15 cellular contexts compared by ENCODE assay signal in the genomic region with DNA sequence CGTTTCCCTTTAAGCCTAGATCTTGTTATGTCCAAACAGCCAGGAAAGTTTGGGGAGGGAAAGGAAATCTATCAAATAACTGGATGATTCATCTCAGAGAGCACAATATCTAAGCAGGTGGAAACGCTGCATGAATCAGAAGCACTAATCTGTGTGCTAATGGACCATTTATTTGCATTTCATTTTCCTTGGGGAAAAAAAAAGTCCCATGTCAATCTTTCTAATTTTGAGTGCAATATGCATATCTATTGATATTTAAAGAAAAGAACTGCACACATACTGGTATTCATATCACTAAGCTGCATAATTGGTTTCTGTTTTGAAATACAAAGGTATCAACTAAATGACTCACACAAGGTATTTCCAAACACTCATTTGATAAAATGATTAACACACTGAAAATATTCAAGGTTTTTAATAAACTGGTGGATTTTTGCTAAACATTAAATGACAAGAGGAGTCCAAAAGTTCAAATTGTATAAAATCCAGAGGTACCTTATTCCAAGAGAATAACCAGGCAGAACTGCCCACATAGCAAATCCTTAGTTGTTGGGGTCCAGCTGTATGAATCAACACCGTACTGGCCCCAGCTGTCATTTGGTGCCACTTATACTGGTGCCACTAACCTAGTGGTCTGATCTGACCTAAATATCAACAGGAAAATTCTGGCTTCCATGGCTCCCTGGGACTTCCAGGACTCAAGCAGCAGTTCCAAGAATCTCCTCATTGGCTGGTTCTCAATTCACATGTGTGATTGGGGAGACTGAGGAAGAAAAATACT.
DNase-seq lines count a peak whose midpoint lies in the region; ATAC-seq and TF ChIP-seq lines count a peak whose summit lies in the region.
"Had no signal": no experiment of that assay in that cellular context is flagged by ENCODE, and none has a peak within 500 bp of the region (broad histone marks: within the 10 kb centered on the region; RNA-seq: fewer than 3 reads in every experiment).

No MANE protein-coding gene starts in this region.

- no peak overlapping the region for H3K4me2 ChIP-seq in neural progenitor cell

- H3K9ac ChIP-seq in neural progenitor cell: no peak overlapping the region

- POLR2A ChIA-PET in RWPE1 (lab: Yijun Ruan, JAX; ENCODE audit: low non-redundant PET): no interaction called here

- no peaks in the 10 kb centered on the region for H3K9me3 ChIP-seq in neural progenitor cell (ENCODE audit: low read depth)

- H3K4me1 ChIP-seq in neural progenitor cell: no peaks in the 10 kb centered on the region
- H3K4me1 ChIP-seq: Caco-2 had no signal

- intact Hi-C loops in activated naive CD4-positive, alpha-beta T cell treated with anti-CD3 and anti-CD28 coated beads for 36 hours (cut with micrococcal nuclease): loop anchor here (1.0 to 2.0 kb wide), 5 partner anchors 33 to 633 kb away; no protein-coding TSS in a partner anchor

- peak overlapping the region; percentile 83 for H3K27ac Mint-ChIP-seq in activated naive CD4-positive, alpha-beta T cell treated with anti-CD3 and anti-CD28 coated beads, Interleukin-2, amount 50 U/mL, for 24 hours
- no peak overlapping the region for H3K27ac Mint-ChIP-seq in activated naive CD4-positive, alpha-beta T cell treated with anti-CD3 and anti-CD28 coated beads for 36 hours
- H3K27ac Mint-ChIP-seq in stimulated activated effector memory CD8-positive, alpha-beta T cell treated with anti-CD3 and anti-CD28 coated beads, Interleukin-12 subunit alpha, Interleukin-12 subunit beta, amount 100 ng/mL, for 72 hours: no peak overlapping the region
- H3K27ac Mint-ChIP-seq in neural progenitor cell: no peak overlapping the region
- H3K27ac Mint-ChIP-seq: memory B cell; natural killer cell; T-helper 1 cell treated with Interleukin-12 subunit alpha and Interleukin-12 subunit beta and Interleukin-4 antibody, amounts not matched to agents 30 μg/mL and 1 μg/mL, for 36 hours had no signal

- no peaks in the 10 kb centered on the region for H3K27me3 Mint-ChIP-seq in activated naive CD4-positive, alpha-beta T cell treated with anti-CD3 and anti-CD28 coated beads, Interleukin-2, amount 50 U/mL, for 24 hours
- no peaks in the 10 kb centered on the region for H3K27me3 Mint-ChIP-seq in activated naive CD4-positive, alpha-beta T cell treated with anti-CD3 and anti-CD28 coated beads for 36 hours (ENCODE audit: low read depth)
- H3K27me3 Mint-ChIP-seq in neural progenitor cell (ENCODE audit: insufficient read depth, low read depth): peaks cover 2% of the 10 kb centered on the region
- H3K27me3 Mint-ChIP-seq: memory B cell had no signal

- H3K36me3 ChIP-seq in neural progenitor cell: no peaks in the 10 kb centered on the region

- no peaks in the 10 kb centered on the region for H3K79me2 ChIP-seq in neural progenitor cell (ENCODE audit: low read depth)

- H3K4me3 ChIP-seq in neural progenitor cell: no peak overlapping the region

- CTCF ChIA-PET in activated naive CD4-positive, alpha-beta T cell treated with anti-CD3 and anti-CD28 coated beads for 36 hours (lab: Charles Lee): interaction anchor here (0.6 to 1.4 kb wide), 4 partner anchors 10 to 133 kb away, joined by 3 to 4 read pairs (median 3); no protein-coding TSS in a partner anchor
- CTCF ChIA-PET in RWPE1 (lab: Yijun Ruan, JAX): interaction anchor here (0.6 kb wide), 1 partner anchor 22 kb away, joined by 3 read pairs; no protein-coding TSS in a partner anchor

- no peaks in the 10 kb centered on the region for H3F3A ChIP-seq in neural progenitor cell (ENCODE audit: low read depth)

- H3K27me3 ChIP-seq in neural progenitor cell: no peaks in the 10 kb centered on the region

- peaks cover 6% of the 10 kb centered on the region for H3K9me3 Mint-ChIP-seq in activated naive CD4-positive, alpha-beta T cell treated with anti-CD3 and anti-CD28 coated beads, Interleukin-2, amount 50 U/mL, for 24 hours
- H3K9me3 Mint-ChIP-seq in activated naive CD4-positive, alpha-beta T cell treated with anti-CD3 and anti-CD28 coated beads for 36 hours: peaks cover 9% of the 10 kb centered on the region
- peaks cover 6% of the 10 kb centered on the region for H3K9me3 Mint-ChIP-seq in stimulated activated effector memory CD8-positive, alpha-beta T cell treated with anti-CD3 and anti-CD28 coated beads, Interleukin-12 subunit alpha, Interleukin-12 subunit beta, amount 100 ng/mL, for 72 hours
- peaks cover 15% of the 10 kb centered on the region for H3K9me3 Mint-ChIP-seq in neural progenitor cell

- peaks cover 4% of the 10 kb centered on the region for H3K36me3 Mint-ChIP-seq in activated naive CD4-positive, alpha-beta T cell treated with anti-CD3 and anti-CD28 coated beads, Interleukin-2, amount 50 U/mL, for 24 hours
- peaks cover 6% of the 10 kb centered on the region for H3K36me3 Mint-ChIP-seq in activated naive CD4-positive, alpha-beta T cell treated with anti-CD3 and anti-CD28 coated beads for 36 hours (ENCODE audit: low read depth)
- no peaks in the 10 kb centered on the region for H3K36me3 Mint-ChIP-seq in stimulated activated effector memory CD8-positive, alpha-beta T cell treated with anti-CD3 and anti-CD28 coated beads, Interleukin-12 subunit alpha, Interleukin-12 subunit beta, amount 100 ng/mL, for 72 hours
- peaks cover 6% of the 10 kb centered on the region for H3K36me3 Mint-ChIP-seq in neural progenitor cell
- H3K36me3 Mint-ChIP-seq: natural killer cell had no signal

- peaks cover 19% of the 10 kb centered on the region for H3K4me1 Mint-ChIP-seq in activated naive CD4-positive, alpha-beta T cell treated with anti-CD3 and anti-CD28 coated beads, Interleukin-2, amount 50 U/mL, for 24 hours
- H3K4me1 Mint-ChIP-seq in activated naive CD4-positive, alpha-beta T cell treated with anti-CD3 and anti-CD28 coated beads for 36 hours (ENCODE audit: low read depth): peaks cover 23% of the 10 kb centered on the region
- H3K4me1 Mint-ChIP-seq in stimulated activated effector memory CD8-positive, alpha-beta T cell treated with anti-CD3 and anti-CD28 coated beads, Interleukin-12 subunit alpha, Interleukin-12 subunit beta, amount 100 ng/mL, for 72 hours: peaks cover 23% of the 10 kb centered on the region
- H3K4me1 Mint-ChIP-seq in neural progenitor cell: peaks cover 18% of the 10 kb centered on the region
- H3K4me1 Mint-ChIP-seq: memory B cell, natural killer cell had no signal

- ATAC-seq in HG02610 (IDR thresholded peaks at IDR 0.05; ENCODE audit: unreplicated experiment) (peak; percentile 76), GM21717 (IDR thresholded peaks at IDR 0.05; ENCODE audit: unreplicated experiment) (no peak)
- peak; percentile 96 for ATAC-seq in stimulated activated effector memory CD8-positive, alpha-beta T cell treated with anti-CD3 and anti-CD28 coated beads, Interleukin-12 subunit alpha, Interleukin-12 subunit beta, amount 100 ng/mL, for 72 hours
- ATAC-seq: natural killer cell, Right ventricle myocardium inferior had no signal

- no peak overlapping the region for H2AFZ ChIP-seq in neural progenitor cell (replicated peaks)

- DNase-seq in activated naive CD4-positive, alpha-beta T cell treated with anti-CD3 and anti-CD28 coated beads for 36 hours: no peak
- peak; percentile 41 for DNase-seq in RWPE1 (ENCODE audit: low spot score)
- no peak for DNase-seq in stimulated activated effector memory CD8-positive, alpha-beta T cell treated with anti-CD3 and anti-CD28 coated beads, Interleukin-12 subunit alpha, Interleukin-12 subunit beta, amount 100 ng/mL, for 72 hours (ENCODE audit: low spot score in 2 of 2)
- no peak for DNase-seq in neural progenitor cell (ENCODE audit: low spot score)
- DNase-seq in substantia nigra (lab: John Stamatoyannopoulos, UW): no peak
- DNase-seq: Caco-2, GF-D8, MM.1S, natural killer cell had no signal

- H4K20me1 ChIP-seq in neural progenitor cell (ENCODE audit: low read depth): no peaks in the 10 kb centered on the region

- H3K4me3 Mint-ChIP-seq in activated naive CD4-positive, alpha-beta T cell treated with anti-CD3 and anti-CD28 coated beads, Interleukin-2, amount 50 U/mL, for 24 hours: no peak overlapping the region
- no peak overlapping the region for H3K4me3 Mint-ChIP-seq in activated naive CD4-positive, alpha-beta T cell treated with anti-CD3 and anti-CD28 coated beads for 36 hours
- H3K4me3 Mint-ChIP-seq in stimulated activated effector memory CD8-positive, alpha-beta T cell treated with anti-CD3 and anti-CD28 coated beads, Interleukin-12 subunit alpha, Interleukin-12 subunit beta, amount 100 ng/mL, for 72 hours: no peak overlapping the region
- no peak overlapping the region for H3K4me3 Mint-ChIP-seq in neural progenitor cell
- H3K4me3 Mint-ChIP-seq: memory B cell; natural killer cell; T-helper 1 cell treated with Interleukin-12 subunit alpha and Interleukin-12 subunit beta and Interleukin-4 antibody, amounts not matched to agents 30 μg/mL and 1 μg/mL, for 36 hours had no signal

- no peak overlapping the region for H3K27ac ChIP-seq in RWPE1
- no peak overlapping the region for H3K27ac ChIP-seq in neural progenitor cell
- H3K27ac ChIP-seq in substantia nigra (ENCODE audit: low read depth, low read length, poor library complexity, severe bottlenecking): no peak overlapping the region

- no peak for TF ChIP-seq CTCF in RWPE1 (conservative IDR thresholded peaks at IDR 0.05; ENCODE audit: low read depth)
- no peak for TF ChIP-seq CTCF in neural progenitor cell (IDR thresholded peaks at IDR 0.05)
